In genomic region chr14:100108840-100109593, GRCh38 we compare ENCODE assay signal across 9 cellular contexts. TPM values are rescaled to one million over a fixed set of nuclear protein-coding genes. Genes with fewer than 3 reads are reported as not detected.
DNase-seq lines count a peak whose midpoint lies in the region; ATAC-seq and TF ChIP-seq lines count a peak whose summit lies in the region.
"Had no signal": no experiment of that assay in that cellular context is flagged by ENCODE, and none has a peak within 500 bp of the region (broad histone marks: within the 10 kb centered on the region; RNA-seq: fewer than 3 reads in every experiment).

No MANE protein-coding gene starts in this region.

- no peak for TF ChIP-seq EP300 in stomach (IDR thresholded peaks at IDR 0.05)

- H3K4me3 Mint-ChIP-seq in T-helper 17 cell (peak overlapping the region; percentile 79), neural progenitor cell (peak overlapping the region; percentile 20)

- peaks cover 19% of the 10 kb centered on the region for H3K36me3 Mint-ChIP-seq in T-helper 17 cell (ENCODE audit: low read depth)
- peaks cover 8% of the 10 kb centered on the region for H3K36me3 Mint-ChIP-seq in neural progenitor cell

- peaks cover 34% of the 10 kb centered on the region for H3K4me1 ChIP-seq in DND-41 (ENCODE audit: insufficient read depth, low read length)
- H3K4me1 ChIP-seq in esophagus squamous epithelium = peaks cover 20 to 55% (median 46%) of the 10 kb centered on the region in 3 donors
- H3K4me1 ChIP-seq in neural progenitor cell = no peaks in the 10 kb centered on the region
- peaks cover 13 to 59% (median 43%) of the 10 kb centered on the region in 4 donors for H3K4me1 ChIP-seq in stomach
- peaks cover 7% of the 10 kb centered on the region for H3K4me1 ChIP-seq in mucosa of descending colon (ENCODE audit: low read depth)

- intact Hi-C loops in esophagus squamous epithelium (cut with DNase I) = loop anchor here (5.0 to 10.0 kb wide), 2 partner anchors 54 to 127 kb away; no protein-coding TSS in a partner anchor
- intact Hi-C loops in stomach (cut with DNase I; ENCODE audit: low total_unique reads) = loop anchor here (5.0 kb wide), 1 partner anchor 127 kb away; no protein-coding TSS in a partner anchor
- intact Hi-C loops in mucosa of descending colon (cut with DNase I, micrococcal nuclease) = loop anchor here (5.0 kb wide), 1 partner anchor 127 kb away; no protein-coding TSS in a partner anchor

- H3K4me2 ChIP-seq in DND-41 (ENCODE audit: insufficient read depth, low read length) (no peak overlapping the region), neural progenitor cell (no peak overlapping the region)

- peaks cover 2% of the 10 kb centered on the region for H3K9me3 Mint-ChIP-seq in neural progenitor cell

- H3K9ac ChIP-seq in DND-41 (ENCODE audit: low read depth, low read length) (no peak overlapping the region), neural progenitor cell (no peak overlapping the region)

- H3K36me3 ChIP-seq in DND-41 (ENCODE audit: insufficient read depth, low read length) = peaks cover 97% of the 10 kb centered on the region
- H3K36me3 ChIP-seq in esophagus squamous epithelium = peaks cover 0 to 16% (median 0%) of the 10 kb centered on the region in 3 donors
- H3K36me3 ChIP-seq in neural progenitor cell = no peaks in the 10 kb centered on the region
- peaks cover 0 to 26% (median 5%) of the 10 kb centered on the region in 4 donors for H3K36me3 ChIP-seq in stomach
- no peaks in the 10 kb centered on the region for H3K36me3 ChIP-seq in mucosa of descending colon (ENCODE audit: low read depth)
- H3K36me3 ChIP-seq: upper lobe of left lung had no signal

- 76 to 84% methylated on average over 8 to 9 of the region's 10 CpGs for WGBS in esophagus squamous epithelium, 2 donors
- 81 to 88% (median 86%) methylated on average over 10 of the region's 10 CpGs for WGBS in stomach, 5 donors

- TF ChIP-seq POLR2A in esophagus squamous epithelium (IDR thresholded peaks at IDR 0.05) = no peak
- TF ChIP-seq POLR2A in stomach (IDR thresholded peaks at IDR 0.05) = no peak

- CTCF ChIA-PET in HEK293T (lab: Yijun Ruan, JAX) = interaction anchor here (1.1 to 2.5 kb wide), 6 partner anchors 9 to 126 kb away, joined by 3 to 17 read pairs (median 4); no protein-coding TSS in a partner anchor

- H3K79me2 ChIP-seq in DND-41 (ENCODE audit: insufficient read depth, low read length) (peaks cover 98% of the 10 kb centered on the region), neural progenitor cell (ENCODE audit: low read depth) (no peaks in the 10 kb centered on the region)

- H4K20me1 ChIP-seq in DND-41 (ENCODE audit: insufficient read depth, low read length) = peaks cover 96% of the 10 kb centered on the region
- peaks cover 20% of the 10 kb centered on the region for H4K20me1 ChIP-seq in neural progenitor cell (ENCODE audit: low read depth)

- no peak for TF ChIP-seq CTCF in DND-41 (IDR thresholded peaks at IDR 0.05; ENCODE audit: borderline replicate concordance, extremely low read depth, low read length, poor library complexity, severe bottlenecking)
- no peak for TF ChIP-seq CTCF in esophagus squamous epithelium (IDR thresholded peaks at IDR 0.05)
- TF ChIP-seq CTCF in neural progenitor cell (IDR thresholded peaks at IDR 0.05) = no peak
- no peak for TF ChIP-seq CTCF in stomach (IDR thresholded peaks at IDR 0.05)
- no peak for TF ChIP-seq CTCF in mucosa of descending colon (IDR thresholded peaks at IDR 0.05)

- H3K27me3 Mint-ChIP-seq in T-helper 17 cell (no peaks in the 10 kb centered on the region), neural progenitor cell (ENCODE audit: insufficient read depth, low read depth) (peaks cover 9% of the 10 kb centered on the region)

- POLR2A ChIA-PET in HEK293T (lab: Yijun Ruan, JAX) = no interaction called here

- no peak overlapping the region for H3K4me3 ChIP-seq in DND-41 (ENCODE audit: low read depth in 1 of 2, low read length in 2 of 2)
- H3K4me3 ChIP-seq in esophagus squamous epithelium = no peak overlapping the region
- no peak overlapping the region for H3K4me3 ChIP-seq in neural progenitor cell
- no peak overlapping the region for H3K4me3 ChIP-seq in stomach
- H3K4me3 ChIP-seq in mucosa of descending colon = no peak overlapping the region
- H3K4me3 ChIP-seq: upper lobe of left lung had no signal

- no peak for DNase-seq in DND-41
- no peak for DNase-seq in T-helper 17 cell
- no peak for DNase-seq in esophagus squamous epithelium (lab: John Stamatoyannopoulos, UW)
- no peak for DNase-seq in neural progenitor cell (ENCODE audit: low spot score)
- DNase-seq in stomach = no peak
- no peak for DNase-seq in mucosa of descending colon
- DNase-seq in HEK293T (ENCODE audit: extremely low spot score) = no peak

- H3K27ac ChIP-seq in DND-41 (ENCODE audit: low read length) (peak overlapping the region; percentile 63), esophagus squamous epithelium (peak overlapping the region in 3 of 4 donors; percentile 1 to 70 (median 52)), neural progenitor cell (no peak overlapping the region), stomach (peak overlapping the region in 2 of 5 donors; percentile 11 to 23)

- no peak overlapping the region for H2AFZ ChIP-seq in DND-41 (ENCODE audit: low read depth, low read length)
- no peak overlapping the region for H2AFZ ChIP-seq in neural progenitor cell (replicated peaks)

- H3K27ac Mint-ChIP-seq in T-helper 17 cell = peak overlapping the region; percentile 98
- H3K27ac Mint-ChIP-seq in neural progenitor cell = peak overlapping the region; percentile 53

- H3K4me1 Mint-ChIP-seq in T-helper 17 cell = peaks cover 63% of the 10 kb centered on the region
- peaks cover 26% of the 10 kb centered on the region for H3K4me1 Mint-ChIP-seq in neural progenitor cell

- ATAC-seq in DND-41 (ENCODE audit: insufficient read depth, low read depth) = no peak
- no peak for ATAC-seq in T-helper 17 cell
- ATAC-seq in mucosa of descending colon = no peak
- ATAC-seq in GM21381 (IDR thresholded peaks at IDR 0.05; ENCODE audit: unreplicated experiment) = no peak

- H3K9me3 ChIP-seq in DND-41 (ENCODE audit: insufficient read depth, low read length, severe bottlenecking) (no peaks in the 10 kb centered on the region), T-helper 17 cell (ENCODE audit: control insufficient read depth, low read length, poor library complexity, severe bottlenecking) (no peaks in the 10 kb centered on the region), esophagus squamous epithelium (no peaks in the 10 kb centered on the region), neural progenitor cell (ENCODE audit: low read depth) (no peaks in the 10 kb centered on the region), stomach (no peaks in the 10 kb centered on the region), mucosa of descending colon (no peaks in the 10 kb centered on the region)
- H3K9me3 ChIP-seq: upper lobe of left lung had no signal

- H3K27me3 ChIP-seq in DND-41 (ENCODE audit: insufficient read depth, low read length, poor library complexity) (no peaks in the 10 kb centered on the region), esophagus squamous epithelium (no peaks in the 10 kb centered on the region), neural progenitor cell (no peaks in the 10 kb centered on the region), stomach (no peaks in the 10 kb centered on the region)
- H3K27me3 ChIP-seq: upper lobe of left lung had no signal

- H3F3A ChIP-seq in neural progenitor cell (ENCODE audit: low read depth) = no peaks in the 10 kb centered on the region

TF ChIP-seq in HEK293T, 16 proteins besides CTCF, POLR2A, EP300 and RAD21:
- TF ChIP-seq BHLHE40 (IDR thresholded peaks at IDR 0.05; ENCODE audit: borderline replicate concordance) = no peak
- TF ChIP-seq LEF1 (IDR thresholded peaks at IDR 0.05; ENCODE audit: borderline replicate concordance) = no peak
- TF ChIP-seq CTBP1 (IDR thresholded peaks at IDR 0.05; ENCODE audit: borderline replicate concordance) = no peak
- no peak for TF ChIP-seq ELF4 (IDR thresholded peaks at IDR 0.05)
- no peak for TF ChIP-seq FOXM1 (IDR thresholded peaks at IDR 0.05; ENCODE audit: borderline replicate concordance)
- TF ChIP-seq NFRKB (IDR thresholded peaks at IDR 0.05) = no peak
- TF ChIP-seq ZNF384 (IDR thresholded peaks at IDR 0.05) = no peak
- TF ChIP-seq FOXK2 (IDR thresholded peaks at IDR 0.05) = no peak
- TF ChIP-seq ARNT (IDR thresholded peaks at IDR 0.05) = no peak
- TF ChIP-seq L3MBTL2 (conservative IDR thresholded peaks at IDR 0.05) = no peak
- TF ChIP-seq PKNOX1 (IDR thresholded peaks at IDR 0.05) = no peak
- no peak for TF ChIP-seq FOXA1 (IDR thresholded peaks at IDR 0.05)
- TF ChIP-seq SP1 (IDR thresholded peaks at IDR 0.05) = no peak
- no peak for TF ChIP-seq SUZ12 (IDR thresholded peaks at IDR 0.05)
- TF ChIP-seq TARDBP (IDR thresholded peaks at IDR 0.05) = no peak
- no peak for TF ChIP-seq HDGF (IDR thresholded peaks at IDR 0.05; ENCODE audit: borderline replicate concordance)
TF ChIP-seq in HEK293T: peak in this region for 0.

RNA-seq across cellular contexts. Expression of gene EVL, which starts 43.8 kb away (rescaled TPM):
- total RNA-seq in T-helper 17 cell (100 to 1,000 TPM; 793 to 831 TPM), esophagus squamous epithelium (10 to 100 TPM; 20.0 to 61.2 (median 25.8) TPM), neural progenitor cell (ENCODE audit: low replicate concordance) (49.2 and 71.2 TPM in 2 replicates), stomach (100 to 1,000 TPM in 1 of 5 donors, 10 to 100 TPM in 4; 23.3 to 111 (median 32.6) TPM), mucosa of descending colon (10 to 100 TPM; 32.0 to 42.8 (median 36.0) TPM)
- 10 to 100 TPM; 35.7 to 64.9 (median 43.7) TPM for polyA plus RNA-seq in stomach

RNA-seq across cellular contexts. Expression of gene DEGS2, which starts 50.4 kb away (rescaled TPM):
- total RNA-seq in T-helper 17 cell (under 1 TPM in 1 of 2 donors, not detected in 1; 0.30 TPM), esophagus squamous epithelium (100 to 1,000 TPM in 1 of 4 donors, 10 to 100 TPM in 3; 23.8 to 116 (median 27.3) TPM), neural progenitor cell (ENCODE audit: low replicate concordance) (0.25 TPM in 1 of 2 replicates, not detected in the other), stomach (10 to 100 TPM in 4 of 5 donors, 1 to 10 TPM in 1; 1.2 to 53.0 (median 25.0) TPM), mucosa of descending colon (10 to 100 TPM in 2 of 3 donors, 1 to 10 TPM in 1; 6.2 to 28.5 (median 27.9) TPM)
- 1 to 10 TPM; 4.3 to 8.6 (median 7.7) TPM for polyA plus RNA-seq in stomach

Comparison
In these comparisons a context has a peak if more than half of its experiments do, and no peak if none do; other contexts are left out.
1. RNA of gene EVL, which starts 43.8 kb away (total RNA-seq): 793 to 831 TPM in T-helper 17 cell; 49.2 to 71.2 TPM in neural progenitor cell, 32.0 to 42.8 TPM in mucosa of descending colon, 23.3 to 111 TPM in stomach and 20.0 to 61.2 TPM in esophagus squamous epithelium; every median in the first group is over 4 times any median in the second.